In the genomic region with DNA sequence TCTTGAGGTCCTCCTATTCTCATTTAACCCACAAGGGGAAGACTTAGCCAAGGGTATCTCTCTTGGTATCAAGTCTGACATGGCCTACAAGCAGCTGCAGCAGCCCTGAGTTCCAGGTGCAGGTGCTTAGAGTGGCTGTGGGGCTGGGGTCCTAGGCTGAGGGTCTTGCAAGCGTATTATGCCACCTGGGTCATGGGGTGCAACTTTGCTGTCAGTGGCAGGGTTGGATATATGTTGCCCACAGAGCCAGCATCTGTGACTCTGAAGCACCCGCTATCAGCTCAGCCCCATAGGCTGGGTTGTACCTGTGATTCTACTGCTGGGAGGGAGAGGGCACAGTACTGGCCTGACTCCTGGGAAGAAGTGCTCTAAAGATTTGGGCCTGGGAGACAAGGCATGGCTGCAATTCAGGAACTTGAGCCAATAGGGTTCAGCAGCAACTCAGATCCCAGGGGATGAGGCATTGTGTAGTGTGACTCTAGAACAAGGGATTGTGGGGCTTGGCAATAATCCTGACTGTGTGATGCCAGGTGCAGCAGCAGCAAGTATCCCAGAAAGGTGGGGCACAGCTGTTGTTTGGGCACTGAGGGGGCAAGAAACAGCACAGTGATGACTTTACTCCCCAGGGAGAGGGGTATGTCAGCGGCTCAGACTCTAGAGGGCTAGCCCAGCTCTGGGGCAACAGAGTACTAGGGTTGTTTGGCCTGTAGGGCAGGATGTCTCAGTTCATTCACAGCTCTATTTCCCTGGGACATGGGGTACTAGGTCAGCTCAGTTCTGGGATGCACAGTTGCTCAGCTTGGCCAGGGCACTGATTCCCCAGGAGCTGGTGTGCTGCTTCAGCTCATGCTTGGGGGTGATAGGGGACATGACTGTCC, we compare ENCODE assay signal across 1 cellular context.
TF ChIP-seq lines count a peak whose summit lies in the region.

No MANE protein-coding gene starts in this region.

TF ChIP-seq in H1, 55 proteins besides CTCF, POLR2A, EP300 and RAD21:
- TF ChIP-seq KDM5A (IDR thresholded peaks at IDR 0.05; ENCODE audit: low read length), result no peak
- TF ChIP-seq BACH1 (IDR thresholded peaks at IDR 0.05; ENCODE audit: low read length), result no peak
- TF ChIP-seq RBBP5 (IDR thresholded peaks at IDR 0.05; ENCODE audit: borderline replicate concordance, low read depth, low read length), result no peak
- no peak for TF ChIP-seq KDM1A (IDR thresholded peaks at IDR 0.05; ENCODE audit: borderline replicate concordance, low read length)
